ENCODE assay signal across 1 cellular context in the genomic region with DNA sequence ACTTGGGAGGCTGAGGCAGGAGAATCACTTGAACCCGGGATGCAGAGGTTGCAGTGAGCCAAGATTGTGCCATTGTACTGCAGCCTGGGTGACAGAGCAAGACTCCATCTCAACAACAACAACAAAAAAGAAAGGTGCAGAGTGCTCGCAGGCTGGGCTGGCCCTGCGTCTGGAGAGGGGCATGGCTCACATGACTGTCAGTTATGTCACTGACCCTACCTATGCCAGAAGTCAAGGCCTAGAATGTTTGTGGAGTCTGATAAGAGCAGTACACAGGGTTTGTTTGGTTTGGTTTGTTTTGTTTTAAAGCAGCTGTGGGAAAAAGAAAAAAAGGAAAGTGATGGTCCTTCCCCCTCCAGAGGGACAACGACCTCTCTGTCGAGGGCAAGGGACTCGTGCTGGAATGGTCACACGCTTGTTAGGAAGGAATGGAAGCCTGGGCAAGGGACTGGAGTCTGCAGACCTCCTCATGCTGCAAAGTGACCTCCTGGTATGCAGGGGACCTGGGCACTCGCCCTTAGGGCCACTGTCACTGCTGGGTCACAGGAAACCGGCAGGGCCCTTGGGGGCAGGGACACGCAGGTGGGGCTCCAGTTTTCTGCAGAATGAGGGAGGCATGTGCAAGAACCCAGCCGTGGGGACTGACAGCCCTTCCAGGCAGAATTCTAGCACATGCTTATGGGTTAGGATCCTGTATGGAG.
A peak's percentile ranks its signal among the peaks of the same experiment; 100 is the strongest.
TF ChIP-seq lines count a peak whose summit lies in the region.

No MANE protein-coding gene starts in this region.

TF ChIP-seq in HepG2, 621 proteins besides CTCF, POLR2A, EP300 and RAD21 (continued from another document and continues in another):
- TF ChIP-seq ARID4A (CRISPR knock-in tag; IDR thresholded peaks at IDR 0.05; ENCODE audit: borderline replicate concordance) (peak; percentile 94; the same call in 1 of the 2 replicates), ZNF414 (CRISPR knock-in tag; IDR thresholded peaks at IDR 0.05) (peak; percentile 91; the same call in 1 of the 2 replicates), SOX6 (IDR thresholded peaks at IDR 0.05) (no peak), SOX6 (CRISPR knock-in tag; IDR thresholded peaks at IDR 0.05) (peak; percentile 100), ZNF543 (CRISPR knock-in tag; IDR thresholded peaks at IDR 0.05) (peak; percentile 75; the same call in 1 of the 2 replicates), PRDM4 (CRISPR knock-in tag; IDR thresholded peaks at IDR 0.05; ENCODE audit: borderline replicate concordance) (0 out of 2 replicates have a peak, but pooled peaks have one; percentile 77), SMARCE1 (IDR thresholded peaks at IDR 0.05; ENCODE audit: borderline replicate concordance) (no peak), HES4 (CRISPR knock-in tag; IDR thresholded peaks at IDR 0.05; ENCODE audit: borderline replicate concordance) (0 out of 2 replicates have a peak, but pooled peaks have one; percentile 51), ZNF280D (CRISPR knock-in tag; IDR thresholded peaks at IDR 0.05) (peak; percentile 86; the same call in 1 of the 2 replicates), GPBP1L1 (CRISPR knock-in tag; IDR thresholded peaks at IDR 0.05) (no peak), TBX3 (IDR thresholded peaks at IDR 0.05; ENCODE audit: borderline replicate concordance) (peak; percentile 72; the same call in 1 of the 2 replicates), FOXC1 (CRISPR knock-in tag; IDR thresholded peaks at IDR 0.05; ENCODE audit: borderline replicate concordance) (peak; percentile 60; the same call in 1 of the 2 replicates), ZNF841 (CRISPR knock-in tag; IDR thresholded peaks at IDR 0.05; ENCODE audit: borderline replicate concordance) (0 out of 2 replicates have a peak, but pooled peaks have one; percentile 65), KDM1A (CRISPR knock-in tag; IDR thresholded peaks at IDR 0.05) (peak; percentile 88), CEBPB (IDR thresholded peaks at IDR 0.05; ENCODE audit: borderline replicate concordance, low read depth, low read length) (no peak), KDM6A (CRISPR knock-in tag; IDR thresholded peaks at IDR 0.05; ENCODE audit: low read depth) (peak; percentile 95), ZMYM4 (CRISPR knock-in tag; IDR thresholded peaks at IDR 0.05) (peak; percentile 85), ZFP36L2 (CRISPR knock-in tag; IDR thresholded peaks at IDR 0.05) (no peak), ZBTB33 (CRISPR knock-in tag; IDR thresholded peaks at IDR 0.05) (peak; percentile 76), ZNF256 (CRISPR knock-in tag; conservative IDR thresholded peaks at IDR 0.05) (peak; percentile 73; the same call in 1 of the 2 replicates), ZBTB8A (CRISPR knock-in tag; IDR thresholded peaks at IDR 0.05; ENCODE audit: borderline replicate concordance, low read depth) (no peak), ATRX (CRISPR knock-in tag; IDR thresholded peaks at IDR 0.05; ENCODE audit: borderline replicate concordance) (no peak)
- TF ChIP-seq, protein P1, sequence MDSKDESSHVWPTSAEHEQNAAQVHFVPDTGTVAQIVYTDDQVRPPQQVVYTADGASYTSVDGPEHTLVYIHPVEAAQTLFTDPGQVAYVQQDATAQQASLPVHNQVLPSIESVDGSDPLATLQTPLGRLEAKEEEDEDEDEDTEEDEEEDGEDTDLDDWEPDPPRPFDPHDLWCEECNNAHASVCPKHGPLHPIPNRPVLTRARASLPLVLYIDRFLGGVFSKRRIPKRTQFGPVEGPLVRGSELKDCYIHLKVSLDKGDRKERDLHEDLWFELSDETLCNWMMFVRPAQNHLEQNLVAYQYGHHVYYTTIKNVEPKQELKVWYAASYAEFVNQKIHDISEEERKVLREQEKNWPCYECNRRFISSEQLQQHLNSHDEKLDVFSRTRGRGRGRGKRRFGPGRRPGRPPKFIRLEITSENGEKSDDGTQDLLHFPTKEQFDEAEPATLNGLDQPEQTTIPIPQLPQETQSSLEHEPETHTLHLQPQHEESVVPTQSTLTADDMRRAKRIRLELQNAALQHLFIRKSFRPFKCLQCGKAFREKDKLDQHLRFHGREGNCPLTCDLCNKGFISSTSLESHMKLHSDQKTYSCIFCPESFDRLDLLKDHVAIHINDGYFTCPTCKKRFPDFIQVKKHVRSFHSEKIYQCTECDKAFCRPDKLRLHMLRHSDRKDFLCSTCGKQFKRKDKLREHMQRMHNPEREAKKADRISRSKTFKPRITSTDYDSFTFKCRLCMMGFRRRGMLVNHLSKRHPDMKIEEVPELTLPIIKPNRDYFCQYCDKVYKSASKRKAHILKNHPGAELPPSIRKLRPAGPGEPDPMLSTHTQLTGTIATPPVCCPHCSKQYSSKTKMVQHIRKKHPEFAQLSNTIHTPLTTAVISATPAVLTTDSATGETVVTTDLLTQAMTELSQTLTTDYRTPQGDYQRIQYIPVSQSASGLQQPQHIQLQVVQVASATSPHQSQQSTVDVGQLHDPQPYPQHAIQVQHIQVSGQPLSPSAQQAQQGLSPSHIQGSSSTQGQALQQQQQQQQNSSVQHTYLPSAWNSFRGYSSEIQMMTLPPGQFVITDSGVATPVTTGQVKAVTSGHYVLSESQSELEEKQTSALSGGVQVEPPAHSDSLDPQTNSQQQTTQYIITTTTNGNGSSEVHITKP (CRISPR knock-in tag; IDR thresholded peaks at IDR 0.05; ENCODE audit: low read depth): peak; percentile 88; the same call in 1 of the 2 replicates
- TF ChIP-seq, protein P2, sequence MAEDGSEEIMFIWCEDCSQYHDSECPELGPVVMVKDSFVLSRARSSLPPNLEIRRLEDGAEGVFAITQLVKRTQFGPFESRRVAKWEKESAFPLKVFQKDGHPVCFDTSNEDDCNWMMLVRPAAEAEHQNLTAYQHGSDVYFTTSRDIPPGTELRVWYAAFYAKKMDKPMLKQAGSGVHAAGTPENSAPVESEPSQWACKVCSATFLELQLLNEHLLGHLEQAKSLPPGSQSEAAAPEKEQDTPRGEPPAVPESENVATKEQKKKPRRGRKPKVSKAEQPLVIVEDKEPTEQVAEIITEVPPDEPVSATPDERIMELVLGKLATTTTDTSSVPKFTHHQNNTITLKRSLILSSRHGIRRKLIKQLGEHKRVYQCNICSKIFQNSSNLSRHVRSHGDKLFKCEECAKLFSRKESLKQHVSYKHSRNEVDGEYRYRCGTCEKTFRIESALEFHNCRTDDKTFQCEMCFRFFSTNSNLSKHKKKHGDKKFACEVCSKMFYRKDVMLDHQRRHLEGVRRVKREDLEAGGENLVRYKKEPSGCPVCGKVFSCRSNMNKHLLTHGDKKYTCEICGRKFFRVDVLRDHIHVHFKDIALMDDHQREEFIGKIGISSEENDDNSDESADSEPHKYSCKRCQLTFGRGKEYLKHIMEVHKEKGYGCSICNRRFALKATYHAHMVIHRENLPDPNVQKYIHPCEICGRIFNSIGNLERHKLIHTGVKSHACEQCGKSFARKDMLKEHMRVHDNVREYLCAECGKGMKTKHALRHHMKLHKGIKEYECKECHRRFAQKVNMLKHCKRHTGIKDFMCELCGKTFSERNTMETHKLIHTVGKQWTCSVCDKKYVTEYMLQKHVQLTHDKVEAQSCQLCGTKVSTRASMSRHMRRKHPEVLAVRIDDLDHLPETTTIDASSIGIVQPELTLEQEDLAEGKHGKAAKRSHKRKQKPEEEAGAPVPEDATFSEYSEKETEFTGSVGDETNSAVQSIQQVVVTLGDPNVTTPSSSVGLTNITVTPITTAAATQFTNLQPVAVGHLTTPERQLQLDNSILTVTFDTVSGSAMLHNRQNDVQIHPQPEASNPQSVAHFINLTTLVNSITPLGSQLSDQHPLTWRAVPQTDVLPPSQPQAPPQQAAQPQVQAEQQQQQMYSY (CRISPR knock-in tag; IDR thresholded peaks at IDR 0.05): peak; percentile 92
